12 cellular contexts compared by ENCODE assay signal in genomic region chr10:122018951-122019413, GRCh38. TPM values are rescaled to one million over a fixed set of nuclear protein-coding genes. Genes with fewer than 3 reads are reported as not detected.
DNase-seq lines count a peak whose midpoint lies in the region; ATAC-seq and TF ChIP-seq lines count a peak whose summit lies in the region.
"Had no signal": no experiment of that assay in that cellular context is flagged by ENCODE, and none has a peak within 500 bp of the region (broad histone marks: within the 10 kb centered on the region; RNA-seq: fewer than 3 reads in every experiment).

No MANE protein-coding gene starts in this region.

- H2AK5ac ChIP-seq in IMR-90 (ENCODE audit: low read depth, low read length) = no peak overlapping the region

- no peak overlapping the region for H2BK20ac ChIP-seq in IMR-90 (ENCODE audit: low read depth, low read length)

- no peak overlapping the region for H2AFZ ChIP-seq in IMR-90 (replicated peaks; ENCODE audit: low read length, poor library complexity)

- H3K9me3 ChIP-seq in IMR-90 (ENCODE audit: control insufficient read depth, insufficient read depth, low read length) (no peaks in the 10 kb centered on the region), body of pancreas (no peaks in the 10 kb centered on the region)
- H3K9me3 ChIP-seq: SJSA1 had no signal

- DNase-seq in IMR-90 (no peak), body of pancreas (peak; percentile 53 to 65 (median 58)), left colon (peak; percentile 69 to 79), medulla oblongata (ENCODE audit: extremely low spot score) (no peak), globus pallidus (ENCODE audit: low spot score) (no peak)
- no peak for DNase-seq in activated CD4-positive, alpha-beta T cell treated with anti-CD3 and anti-CD28 coated beads for 4 hours
- DNase-seq: activated CD4-positive, alpha-beta T cell treated with anti-CD3 and anti-CD28 coated beads, Interleukin-2, amount 50 U/mL, for 4 hours; COR-L47; NCI-H187 had no signal

- H3K4me2 ChIP-seq in IMR-90 (ENCODE audit: low read depth, low read length) = no peak overlapping the region

- no peak overlapping the region for H4K8ac ChIP-seq in IMR-90 (ENCODE audit: low read depth in 2 of 2, low read length in 2 of 2)

- H3K4me3 ChIP-seq in IMR-90 (ENCODE audit: insufficient read depth, low read depth, low read length) (no peak overlapping the region), body of pancreas (no peak overlapping the region), skin epidermis (peak overlapping the region in 4 of 7 experiments; percentile 9 to 29 (median 12))
- H3K4me3 ChIP-seq: SJSA1 had no signal

- H3K4me1 ChIP-seq in IMR-90 (ENCODE audit: control insufficient read depth, insufficient read depth, low read length) = no peaks in the 10 kb centered on the region
- peaks cover 41% of the 10 kb centered on the region for H3K4me1 ChIP-seq in body of pancreas

- CTCF ChIA-PET in IMR-90 (lab: Yijun Ruan, JAX) = no interaction called here

- in situ Hi-C loops in IMR-90 (cut with MboI; ENCODE audit: low sequenced_read_pairs) = no loop called here

- H4K5ac ChIP-seq in IMR-90 (ENCODE audit: low read depth, low read length) = no peak overlapping the region

- TF ChIP-seq CTCF in IMR-90 (conservative IDR thresholded peaks at IDR 0.05; ENCODE audit: low read depth, low read length) (no peak), body of pancreas (IDR thresholded peaks at IDR 0.05) (no peak)

- no peak overlapping the region for H3K23ac ChIP-seq in IMR-90 (ENCODE audit: low read depth, low read length)

- no peak overlapping the region for H3K56ac ChIP-seq in IMR-90 (ENCODE audit: extremely low read depth, insufficient read depth, low read length)

- no peak overlapping the region for H3K14ac ChIP-seq in IMR-90 (replicated peaks; ENCODE audit: low read depth, low read length)

- no peak overlapping the region for H4K91ac ChIP-seq in IMR-90 (ENCODE audit: insufficient read depth, low read depth, low read length)

- dilution Hi-C loops in IMR-90 (cut with HindIII; ENCODE audit: low sequenced_read_pairs, unreplicated experiment) = no loop called here

- H4K20me1 ChIP-seq in IMR-90 (ENCODE audit: insufficient read depth, low read length) = no peaks in the 10 kb centered on the region

- POLR2A ChIA-PET in IMR-90 (lab: Charles Lee; ENCODE audit: unreplicated experiment) = no interaction called here

- H3K36me3 ChIP-seq in IMR-90 (ENCODE audit: control insufficient read depth, insufficient read depth, low read length) (no peaks in the 10 kb centered on the region), body of pancreas (replicated peaks in 1 of 2; ENCODE audit: insufficient read depth in 1 of 2, low read depth in 2 of 2) (no peaks in the 10 kb centered on the region)
- H3K36me3 ChIP-seq: SJSA1 had no signal

- no peaks in the 10 kb centered on the region for H3K79me1 ChIP-seq in IMR-90 (ENCODE audit: low read depth in 1 of 2, low read length in 2 of 2)

- H2BK15ac ChIP-seq in IMR-90 (ENCODE audit: low read depth, low read length) = no peak overlapping the region

- ATAC-seq in IMR-90 (ENCODE audit: low read depth) = no peak
- ATAC-seq in body of pancreas = peak; percentile 77
- peak; percentile 79 for ATAC-seq in left colon
- ATAC-seq in GM19455 (IDR thresholded peaks at IDR 0.05; ENCODE audit: unreplicated experiment) = no peak

- no peak for TF ChIP-seq RAD21 in IMR-90 (IDR thresholded peaks at IDR 0.05; ENCODE audit: low read length)

- no peak overlapping the region for H2AK9ac ChIP-seq in IMR-90 (replicated peaks; ENCODE audit: low read depth, low read length, poor library complexity)

- no peak for TF ChIP-seq POLR2A in IMR-90 (IDR thresholded peaks at IDR 0.05; ENCODE audit: low read depth, low read length)
- TF ChIP-seq POLR2A in body of pancreas (IDR thresholded peaks at IDR 0.05) = no peak

- peaks cover 21% of the 10 kb centered on the region for H3K27me3 ChIP-seq in IMR-90 (ENCODE audit: control insufficient read depth, insufficient read depth, low read length)
- no peaks in the 10 kb centered on the region for H3K27me3 ChIP-seq in body of pancreas
- H3K27me3 ChIP-seq: SJSA1 had no signal

- H3K27ac ChIP-seq in IMR-90 (ENCODE audit: insufficient read depth, low read length) = no peak overlapping the region
- H3K27ac ChIP-seq in body of pancreas = peak overlapping the region; percentile 11 to 80 (median 64)
- H3K27ac ChIP-seq in skin epidermis = peak overlapping the region in 18 of 21 experiments; percentile 1 to 93 (median 64)
- H3K27ac ChIP-seq: SJSA1 had no signal

- intact Hi-C loops in IMR-90 (cut with micrococcal nuclease) (no loop called here), body of pancreas (cut with DNase I) (no loop called here), left colon (cut with DNase I, micrococcal nuclease) (no loop called here)

- H3K18ac ChIP-seq in IMR-90 (ENCODE audit: low read depth, low read length) = no peak overlapping the region

- H3K9ac ChIP-seq in IMR-90 (ENCODE audit: low read depth, low read length) = no peak overlapping the region

- BruUV-seq in IMR-90 (replicated peaks; lab: Mats Ljungman, UMichigan) = no TSS peak

- no peak overlapping the region for H2BK5ac ChIP-seq in IMR-90 (ENCODE audit: low read depth, low read length, poor library complexity, severe bottlenecking)

- no peak overlapping the region for H2BK120ac ChIP-seq in IMR-90 (ENCODE audit: low read depth, low read length)

- 76% methylated on average over 4 of the region's 16 CpGs; no CpG with 5 or more reads in 1 of the 2 experiments for WGBS in IMR-90 (ENCODE audit: extremely low coverage in 2 of 2, insufficient read length in 1 of 2), 2 experiments
- 58 to 72% methylated on average over 14 to 16 of the region's 16 CpGs for WGBS in body of pancreas, 2 donors

- no peaks in the 10 kb centered on the region for H3K9me1 ChIP-seq in IMR-90 (ENCODE audit: insufficient read depth, low read length)

- H3K4ac ChIP-seq in IMR-90 (ENCODE audit: low read depth, low read length) = no peak overlapping the region

TF ChIP-seq in IMR-90, 13 proteins besides CTCF, POLR2A, EP300 and RAD21:
- TF ChIP-seq ELK1 (IDR thresholded peaks at IDR 0.05; ENCODE audit: borderline replicate concordance, low read depth, low read length) = no peak
- TF ChIP-seq MAFK (IDR thresholded peaks at IDR 0.05; ENCODE audit: low read depth, low read length) = peak; percentile 66
- TF ChIP-seq BHLHE40 (IDR thresholded peaks at IDR 0.05; ENCODE audit: low read depth, low read length) = no peak
- no peak for TF ChIP-seq NFE2L2 (IDR thresholded peaks at IDR 0.05; ENCODE audit: low read depth, low read length)

RNA-seq across cellular contexts. Expression of gene TACC2, which starts 30.0 kb away (rescaled TPM):
- total RNA-seq in IMR-90 (2012; rRNA removed) (2.9 and 5.8 TPM in 2 replicates), body of pancreas (10 to 100 TPM; 29.0 to 38.7 TPM), left colon (100 to 1,000 TPM; 107 to 113 TPM)
- polyA plus RNA-seq in IMR-90 (2012; rRNA removed) = 12.6 and 15.4 TPM in 2 replicates
- polyA plus RNA-seq in IMR-90 (2012; cell fraction: cytosol; rRNA removed) = 9.0 and 16.8 TPM in 2 replicates
- polyA plus RNA-seq in IMR-90 (2012; cell fraction: nucleus; rRNA removed; ENCODE audit: low replicate concordance) = 15.7 and 38.1 TPM in 2 replicates

RNA-seq across cellular contexts. Expression of gene NSMCE4A, which starts 44.0 kb away (rescaled TPM):
- 13.4 and 20.8 TPM in 2 replicates for total RNA-seq in IMR-90 (2012; rRNA removed)
- polyA plus RNA-seq in IMR-90 (2012; rRNA removed) = 32.8 and 33.2 TPM in 2 replicates
- 9.2 and 10.0 TPM in 2 replicates for polyA plus RNA-seq in IMR-90 (2012; cell fraction: cytosol; rRNA removed)
- 26.8 and 70.4 TPM in 2 replicates for polyA plus RNA-seq in IMR-90 (2012; cell fraction: nucleus; rRNA removed; ENCODE audit: low replicate concordance)
- total RNA-seq in body of pancreas = 10 to 100 TPM; 68.9 to 70.8 TPM
- total RNA-seq in left colon = 10 to 100 TPM; 51.6 to 61.7 TPM

Comparison
In these comparisons a context has a peak if more than half of its experiments do, and no peak if none do; other contexts are left out.
1. ATAC-seq: peak in body of pancreas (single experiment) and left colon (single experiment); none in IMR-90 (single experiment) and GM19455 (single experiment).
2. DNase-seq: peak in body of pancreas (4 of 4) and left colon (2 of 2); none in IMR-90 (single experiment), medulla oblongata (single experiment), globus pallidus (single experiment) and activated CD4-positive, alpha-beta T cell treated with anti-CD3 and anti-CD28 coated beads for 4 hours (0 of 2).
3. H3K4me3 ChIP-seq: peak in skin epidermis (4 of 7); none in IMR-90 (single experiment) and body of pancreas (0 of 2).